In genomic region chr11:30451642-30452041, GRCh38 we compare ENCODE assay signal across 18 cellular contexts.
DNase-seq lines count a peak whose midpoint lies in the region; ATAC-seq, FAIRE-seq and TF ChIP-seq lines count a peak whose summit lies in the region.
"Had no signal": no experiment of that assay in that cellular context is flagged by ENCODE, and none has a peak within 500 bp of the region (broad histone marks: within the 10 kb centered on the region; RNA-seq: fewer than 3 reads in every experiment).

No MANE protein-coding gene starts in this region.

- H2BK12ac ChIP-seq in H1 (ENCODE audit: low read depth, low read length) = 0 out of 2 replicates have a peak overlapping the region, but pooled peaks have one; percentile 45

- no peaks in the 10 kb centered on the region for H3K36me3 ChIP-seq in heart left ventricle
- H3K36me3 ChIP-seq in H1 (ENCODE audit: control insufficient read depth in 2 of 4, insufficient read depth in 4 of 4, low read length in 3 of 4) = no peaks in the 10 kb centered on the region
- H3K36me3 ChIP-seq: BLaER1 had no signal

- no peak overlapping the region for H3K4me3 ChIP-seq in heart left ventricle
- no peak overlapping the region; a peak in 1 of 8 replicates for H3K4me3 ChIP-seq in H1 (ENCODE audit: extremely low read depth in 1 of 4, insufficient read depth in 2 of 4, low read depth in 3 of 4, low read length in 4 of 4)
- H3K4me3 ChIP-seq: BLaER1 had no signal

- H3K4me3 Mint-ChIP-seq in activated T-helper 17 cell treated with anti-CD3 and anti-CD28 coated beads, Interleukin-2, amount 50 U/mL, for 72 hours = no peak overlapping the region

- H3K27ac ChIP-seq in heart left ventricle (peak overlapping the region in 2 of 12 donors; percentile 1 to 30), H1 (ENCODE audit: low read depth, low read length) (no peak overlapping the region)
- H3K27ac ChIP-seq: BLaER1 had no signal

- peaks cover 0 to 1% of the 10 kb centered on the region in 2 experiments for H4K20me1 ChIP-seq in H1 (replicated peaks in 1 of 2; ENCODE audit: control insufficient read depth in 1 of 2, insufficient read depth in 2 of 2, low read length in 2 of 2)
- H4K20me1 ChIP-seq: BLaER1 had no signal

- H2AK5ac ChIP-seq in H1 (ENCODE audit: low read depth, low read length) = no peak overlapping the region

- H3K27me3 ChIP-seq in heart left ventricle (no peaks in the 10 kb centered on the region), H1 (replicated peaks in 1 of 4; ENCODE audit: control insufficient read depth in 3 of 4, extremely low read depth in 1 of 4, insufficient read depth in 3 of 4, low read length in 3 of 4) (peaks cover 0 to 9% (median 4%) of the 10 kb centered on the region in 4 experiments; a peak in 4 of 7 replicates)
- H3K27me3 ChIP-seq: BLaER1 had no signal

- H3K4me1 ChIP-seq in heart left ventricle (peaks cover 4 to 46% (median 30%) of the 10 kb centered on the region in 12 donors), H1 (replicated peaks in 1 of 4; ENCODE audit: control insufficient read depth in 3 of 4, insufficient read depth in 4 of 4, low read length in 3 of 4) (peaks cover 8 to 32% (median 30%) of the 10 kb centered on the region in 4 experiments)
- H3K4me1 ChIP-seq: BLaER1, Caco-2 had no signal

- H3K79me2 ChIP-seq in H1 (ENCODE audit: control insufficient read depth in 1 of 2, insufficient read depth in 2 of 2, low read length in 2 of 2) = no peaks in the 10 kb centered on the region

- no peak overlapping the region for H3K18ac ChIP-seq in H1 (ENCODE audit: extremely low read depth, low read length)

- DNase-seq in Right ventricle myocardium superior = no peak
- DNase-seq in heart left ventricle = no peak
- no peak for DNase-seq in H1 (ENCODE audit: low read depth in 1 of 2, low spot score in 2 of 2)
- peak; percentile 52 for DNase-seq in renal cortical epithelial cell (ENCODE audit: low read depth)
- DNase-seq in urothelium cell line (ENCODE audit: low spot score) = no peak
- DNase-seq: 8988T; AML-193; Caco-2; CD8-positive, alpha-beta memory T cell; DND-41; GF-D8 had no signal

- H3K4me2 ChIP-seq in H1 (ENCODE audit: insufficient read depth in 1 of 2, low read depth in 2 of 2, low read length in 2 of 2) = peak overlapping the region in 1 of 2 experiments; percentile 36; a peak in 1 of 4 replicates
- H3K4me2 ChIP-seq: BLaER1 had no signal

- H3K9ac ChIP-seq in H1 (replicated peaks in 1 of 4; ENCODE audit: extremely low read depth in 1 of 4, low read depth in 3 of 4, low read length in 3 of 4) = no peak overlapping the region
- H3K9ac ChIP-seq: BLaER1 had no signal

- no peak overlapping the region for H3K14ac ChIP-seq in H1 (ENCODE audit: insufficient read length)

- 0 out of 2 replicates have a peak overlapping the region, but pooled peaks have one; percentile 27 for H2BK5ac ChIP-seq in H1 (ENCODE audit: low read depth, low read length)

- no peak for TF ChIP-seq CTCF in heart left ventricle (IDR thresholded peaks at IDR 0.05)
- TF ChIP-seq CTCF in H1 (IDR thresholded peaks at IDR 0.05; ENCODE audit: control extremely low read depth in 1 of 3, insufficient read depth in 1 of 3, low read depth in 1 of 3, low read length in 3 of 3) = no peak

- TF ChIP-seq POLR2A in heart left ventricle (IDR thresholded peaks at IDR 0.05) = no peak
- TF ChIP-seq POLR2A in H1 (IDR thresholded peaks at IDR 0.05; ENCODE audit: control extremely low read depth in 1 of 2, low read depth in 2 of 2, low read length in 2 of 2) = no peak

- no peak for FAIRE-seq in H1 (lab: Jason Lieb, UNC)
- no peak for FAIRE-seq in urothelium cell line (lab: Jason Lieb, UNC)
- FAIRE-seq: H54, HTR-8/SVneo had no signal

- H3K27ac Mint-ChIP-seq in activated T-helper 17 cell treated with anti-CD3 and anti-CD28 coated beads, Interleukin-2, amount 50 U/mL, for 72 hours = no peak overlapping the region
- H3K27ac Mint-ChIP-seq: CD8-positive, alpha-beta memory T cell had no signal

- H2AFZ ChIP-seq in H1 (ENCODE audit: low read length) = no peak overlapping the region

- no peaks in the 10 kb centered on the region for H3K23me2 ChIP-seq in H1 (ENCODE audit: low read depth, low read length)

- POLR2A ChIA-PET in H1 (lab: Charles Lee; ENCODE audit: partially characterized antibody) = interaction anchor here (1.3 kb wide), 1 partner anchor 9 kb away, joined by 3 read pairs; no protein-coding TSS in a partner anchor

- H3K9me3 ChIP-seq in heart left ventricle (no peaks in the 10 kb centered on the region), H1 (ENCODE audit: insufficient read depth in 2 of 2, low read depth in 1 of 2, low read length in 1 of 2) (no peaks in the 10 kb centered on the region)
- H3K9me3 ChIP-seq: BLaER1, Caco-2 had no signal

- TF ChIP-seq EP300 in Ishikawa (IDR thresholded peaks at IDR 0.05; ENCODE audit: borderline replicate concordance) = no peak
- TF ChIP-seq EP300 in H1 (IDR thresholded peaks at IDR 0.05; ENCODE audit: borderline replicate concordance in 1 of 2, low read depth in 2 of 2, low read length in 2 of 2) = no peak

- no peak overlapping the region for H3K4ac ChIP-seq in H1 (replicated peaks; ENCODE audit: insufficient read length, low read depth, low read length)

- 46 to 78% (median 66%) methylated on average over 5 of the region's 5 CpGs for WGBS in heart left ventricle, 4 donors
- WGBS in H1 (ENCODE audit: extremely low coverage in 1 of 2, insufficient coverage in 1 of 2, insufficient read length in 1 of 2, insufficient replicate concordance in 2 of 2, low coverage in 1 of 2, low lambda C conversion rate in 2 of 2, missing lambda C conversion rate in 1 of 2), 2 experiments = 39% methylated on average over 5 of the region's 5 CpGs; no CpG with 5 or more reads in 1 of the 2 experiments

- H2BK15ac ChIP-seq in H1 (ENCODE audit: low read length) = no peak overlapping the region

- intact Hi-C loops in Right ventricle myocardium superior (cut with DNase I) = no loop called here
- intact Hi-C loops in heart left ventricle (cut with DNase I) = loop anchor here in 3 of 10 donors (5.0 to 10.0 kb wide), 3 partner anchors 36 to 133 kb away; partner anchors contain the start of gene MPPED2 (in 1 of the 3)

- H3K79me1 ChIP-seq in H1 (ENCODE audit: low read depth, low read length) = no peaks in the 10 kb centered on the region

- H4K8ac ChIP-seq in H1 (ENCODE audit: extremely low read depth, insufficient read depth, low read length) = no peak overlapping the region

- no peak overlapping the region for H3K23ac ChIP-seq in H1 (ENCODE audit: insufficient read length)

- H3K36me3 Mint-ChIP-seq in activated T-helper 17 cell treated with anti-CD3 and anti-CD28 coated beads, Interleukin-2, amount 50 U/mL, for 72 hours (ENCODE audit: low read depth) = no peaks in the 10 kb centered on the region
- H3K36me3 Mint-ChIP-seq: CD8-positive, alpha-beta memory T cell had no signal

- no peak overlapping the region for H2BK120ac ChIP-seq in H1 (replicated peaks; ENCODE audit: low read depth, low read length)

- H3K4me1 Mint-ChIP-seq in activated T-helper 17 cell treated with anti-CD3 and anti-CD28 coated beads, Interleukin-2, amount 50 U/mL, for 72 hours = no peaks in the 10 kb centered on the region
- H3K4me1 Mint-ChIP-seq: CD8-positive, alpha-beta memory T cell had no signal

- no peak overlapping the region for H2BK20ac ChIP-seq in H1 (ENCODE audit: low read length)

- ATAC-seq in Right ventricle myocardium superior (ENCODE audit: poor library complexity) = peak; percentile 45
- no peak for ATAC-seq in heart left ventricle
- no peak for ATAC-seq in activated T-helper 17 cell treated with anti-CD3 and anti-CD28 coated beads, Interleukin-2, amount 50 U/mL, for 72 hours (replicated peaks)
- no peak for ATAC-seq in HG03045 (IDR thresholded peaks at IDR 0.05; ENCODE audit: unreplicated experiment)
- ATAC-seq: HCT116 had no signal

- H3K56ac ChIP-seq in H1 (replicated peaks; ENCODE audit: insufficient read length, low read depth, low read length) = no peak overlapping the region

- CTCF ChIA-PET in H1 (lab: Charles Lee; ENCODE audit: partially characterized antibody) = interaction anchor here (0.6 to 1.7 kb wide), 2 partner anchors 38 to 314 kb away, joined by 3 to 4 read pairs; no protein-coding TSS in a partner anchor

- H4K91ac ChIP-seq in H1 (replicated peaks; ENCODE audit: insufficient read length, low read length) = no peak overlapping the region

- peaks cover 3% of the 10 kb centered on the region for H3K27me3 Mint-ChIP-seq in activated T-helper 17 cell treated with anti-CD3 and anti-CD28 coated beads, Interleukin-2, amount 50 U/mL, for 72 hours

- no peaks in the 10 kb centered on the region for H3K9me3 Mint-ChIP-seq in activated T-helper 17 cell treated with anti-CD3 and anti-CD28 coated beads, Interleukin-2, amount 50 U/mL, for 72 hours

- no peak overlapping the region for H4K5ac ChIP-seq in H1 (ENCODE audit: insufficient read length, low read depth, low read length)

- no peak for TF ChIP-seq RAD21 in Ishikawa (IDR thresholded peaks at IDR 0.05; ENCODE audit: low read depth)
- no peak for TF ChIP-seq RAD21 in H1 (IDR thresholded peaks at IDR 0.05 in 1 of 2, conservative IDR thresholded peaks at IDR 0.05 in 1 of 2; ENCODE audit: low read depth in 2 of 2, low read length in 2 of 2)

TF ChIP-seq in Ishikawa, 13 proteins besides CTCF, POLR2A, EP300 and RAD21:
- 0 out of 2 replicates have a peak, but pooled peaks have one; percentile 41 for TF ChIP-seq CEBPB (IDR thresholded peaks at IDR 0.05)
- no peak for TF ChIP-seq TEAD4 (IDR thresholded peaks at IDR 0.05)
- TF ChIP-seq TCF12 (IDR thresholded peaks at IDR 0.05; ENCODE audit: low read depth) = no peak

TF ChIP-seq in H1, 55 proteins besides CTCF, POLR2A, EP300 and RAD21 (continues in another document):
- no peak for TF ChIP-seq SIN3A (conservative IDR thresholded peaks at IDR 0.05 in 1 of 2, IDR thresholded peaks at IDR 0.05 in 1 of 2; ENCODE audit: low read depth in 1 of 2, low read length in 2 of 2)
